In genomic region chr6:42166444-42167141, GRCh38 we compare ENCODE assay signal across 1 cellular context.
TF ChIP-seq lines count a peak whose summit lies in the region.

No MANE protein-coding gene starts in this region.

TF ChIP-seq in HepG2, 621 proteins besides CTCF, POLR2A, EP300 and RAD21 (continued from another document and continues in another):
- 0 out of 2 replicates have a peak, but pooled peaks have one; percentile 11 for TF ChIP-seq ARID4A (CRISPR knock-in tag; IDR thresholded peaks at IDR 0.05; ENCODE audit: borderline replicate concordance)
- no peak for TF ChIP-seq CENPT (CRISPR knock-in tag; IDR thresholded peaks at IDR 0.05; ENCODE audit: low read depth)
- TF ChIP-seq IRF2 (CRISPR knock-in tag; IDR thresholded peaks at IDR 0.05): peak; percentile 53; the same call in 1 of the 2 replicates
- no peak for TF ChIP-seq ZNF468 (CRISPR knock-in tag; IDR thresholded peaks at IDR 0.05)
- TF ChIP-seq ZFP91 (CRISPR knock-in tag; IDR thresholded peaks at IDR 0.05; ENCODE audit: borderline replicate concordance): peak; percentile 58; the same call in 1 of the 2 replicates
- peak; percentile 92 for TF ChIP-seq STAG1 (CRISPR knock-in tag; IDR thresholded peaks at IDR 0.05)
- no peak for TF ChIP-seq ZNF841 (CRISPR knock-in tag; IDR thresholded peaks at IDR 0.05; ENCODE audit: borderline replicate concordance)
- TF ChIP-seq SAP130 (CRISPR knock-in tag; IDR thresholded peaks at IDR 0.05; ENCODE audit: low read depth): peak; percentile 48
- 0 out of 2 replicates have a peak, but pooled peaks have one; percentile 66 for TF ChIP-seq ZNF710 (CRISPR knock-in tag; IDR thresholded peaks at IDR 0.05; ENCODE audit: borderline replicate concordance)
- TF ChIP-seq TGIF2 (CRISPR knock-in tag; IDR thresholded peaks at IDR 0.05): 0 out of 2 replicates have a peak, but pooled peaks have one; percentile 39
- TF ChIP-seq EED (CRISPR knock-in tag; IDR thresholded peaks at IDR 0.05): no peak; the same call in 1 of the 2 replicates
- 0 out of 2 replicates have a peak, but pooled peaks have one; percentile 36 for TF ChIP-seq ZNF737 (CRISPR knock-in tag; IDR thresholded peaks at IDR 0.05; ENCODE audit: borderline replicate concordance)
- TF ChIP-seq ZBTB7A (CRISPR knock-in tag; IDR thresholded peaks at IDR 0.05): 0 out of 2 replicates have a peak, but pooled peaks have one; percentile 53
- 0 out of 2 replicates have a peak, but pooled peaks have one; percentile 58 for TF ChIP-seq ZNF317 (CRISPR knock-in tag; IDR thresholded peaks at IDR 0.05)
- peak; percentile 84 for TF ChIP-seq KDM5B (CRISPR knock-in tag; IDR thresholded peaks at IDR 0.05; ENCODE audit: borderline replicate concordance)
- TF ChIP-seq ZFP36L1 (CRISPR knock-in tag; IDR thresholded peaks at IDR 0.05): peak; percentile 34; the same call in 1 of the 2 replicates
- peak; percentile 83 for TF ChIP-seq ZNF580 (CRISPR knock-in tag; IDR thresholded peaks at IDR 0.05; ENCODE audit: borderline replicate concordance, low read depth)
- peak; percentile 74; the same call in 1 of the 2 replicates for TF ChIP-seq ZNF333 (CRISPR knock-in tag; IDR thresholded peaks at IDR 0.05; ENCODE audit: borderline replicate concordance)
- no peak; the same call in 1 of the 2 replicates for TF ChIP-seq ETV5 (CRISPR knock-in tag; IDR thresholded peaks at IDR 0.05; ENCODE audit: borderline replicate concordance)
- no peak for TF ChIP-seq ZNF335 (CRISPR knock-in tag; IDR thresholded peaks at IDR 0.05)
- TF ChIP-seq MED13 (CRISPR knock-in tag; IDR thresholded peaks at IDR 0.05): no peak
- TF ChIP-seq NFYC (CRISPR knock-in tag; IDR thresholded peaks at IDR 0.05): no peak
- TF ChIP-seq NKX3-1 (CRISPR knock-in tag; IDR thresholded peaks at IDR 0.05): no peak
- TF ChIP-seq SUZ12 (IDR thresholded peaks at IDR 0.05; ENCODE audit: low read depth, low read length): no peak
- no peak for TF ChIP-seq ZFP41 (CRISPR knock-in tag; IDR thresholded peaks at IDR 0.05; ENCODE audit: borderline replicate concordance)
- TF ChIP-seq ZNF878 (CRISPR knock-in tag; IDR thresholded peaks at IDR 0.05): no peak
- 0 out of 2 replicates have a peak, but pooled peaks have one; percentile 43 for TF ChIP-seq ESRRA (CRISPR knock-in tag; IDR thresholded peaks at IDR 0.05; ENCODE audit: low read depth)
- TF ChIP-seq HNRNPLL (IDR thresholded peaks at IDR 0.05; ENCODE audit: low read depth, low read length, poor library complexity, severe bottlenecking): no peak
- no peak for TF ChIP-seq ZNF605 (CRISPR knock-in tag; IDR thresholded peaks at IDR 0.05)
- no peak for TF ChIP-seq ZBTB34 (CRISPR knock-in tag; IDR thresholded peaks at IDR 0.05)
- peak; percentile 7; the same call in 1 of the 2 replicates for TF ChIP-seq SP5 (CRISPR knock-in tag; IDR thresholded peaks at IDR 0.05; ENCODE audit: borderline replicate concordance, low read depth)
- TF ChIP-seq SRSF1 (optimal IDR thresholded peaks at IDR 0.05; ENCODE audit: low read depth, low read length): no peak
- TF ChIP-seq HNF1B (CRISPR knock-in tag; IDR thresholded peaks at IDR 0.05): 0 out of 2 replicates have a peak, but pooled peaks have one; percentile 58
- TF ChIP-seq ISL2 (CRISPR knock-in tag; IDR thresholded peaks at IDR 0.05): 0 out of 2 replicates have a peak, but pooled peaks have one; percentile 44
- 0 out of 2 replicates have a peak, but pooled peaks have one; percentile 13 for TF ChIP-seq ZBTB4 (CRISPR knock-in tag; IDR thresholded peaks at IDR 0.05; ENCODE audit: borderline replicate concordance)
- no peak for TF ChIP-seq MATR3 (CRISPR knock-in tag; IDR thresholded peaks at IDR 0.05)
- TF ChIP-seq ZNF280B (CRISPR knock-in tag; IDR thresholded peaks at IDR 0.05; ENCODE audit: borderline replicate concordance): 0 out of 2 replicates have a peak, but pooled peaks have one; percentile 20
- TF ChIP-seq POGK (CRISPR knock-in tag; conservative IDR thresholded peaks at IDR 0.05): no peak
